In genomic region chr13:28459911-28460310, GRCh38 we compare ENCODE assay signal across 21 cellular contexts. TPM values are rescaled to one million over a fixed set of nuclear protein-coding genes. Genes with fewer than 3 reads are reported as not detected.
DNase-seq lines count a peak whose midpoint lies in the region; ATAC-seq and TF ChIP-seq lines count a peak whose summit lies in the region.
"Had no signal": no experiment of that assay in that cellular context is flagged by ENCODE, and none has a peak within 500 bp of the region (broad histone marks: within the 10 kb centered on the region; RNA-seq: fewer than 3 reads in every experiment).

No MANE protein-coding gene starts in this region.

- H3K27ac ChIP-seq in neuronal stem cell (replicated peaks; ENCODE audit: low read length): no peak overlapping the region
- H3K27ac ChIP-seq: BLaER1, RWPE1 had no signal

- H2AFZ ChIP-seq in neuronal stem cell (ENCODE audit: low read length): no peak overlapping the region

- peaks cover 8% of the 10 kb centered on the region for H3K9me3 Mint-ChIP-seq in glutamatergic neuron (ENCODE audit: unreplicated experiment)
- H3K9me3 Mint-ChIP-seq: CD4-positive, alpha-beta T cell had no signal

- peaks cover 3% of the 10 kb centered on the region for H3K36me3 Mint-ChIP-seq in glutamatergic neuron (ENCODE audit: unreplicated experiment)

- H3K4me1 Mint-ChIP-seq in glutamatergic neuron (ENCODE audit: low read depth, unreplicated experiment): peaks cover 44% of the 10 kb centered on the region

- no peak overlapping the region for H3K9ac ChIP-seq in neuronal stem cell (ENCODE audit: low read depth, low read length, poor library complexity)
- H3K9ac ChIP-seq: BLaER1, SK-N-SH had no signal

- WGBS in neuronal stem cell (ENCODE audit: extremely low coverage in 2 of 2, insufficient read length in 2 of 2, insufficient replicate concordance in 1 of 2), 2 donors: no CpG with 5 or more reads among the region's 4 CpGs

- no peak overlapping the region for H4K91ac ChIP-seq in neuronal stem cell (ENCODE audit: low read depth, low read length, poor library complexity)

- H2BK12ac ChIP-seq in neuronal stem cell (ENCODE audit: low read length): no peak overlapping the region

- peaks cover 0 to 2% (median 0%) of the 10 kb centered on the region in 3 experiments for H3K27me3 ChIP-seq in neuronal stem cell (ENCODE audit: control insufficient read depth in 3 of 3, insufficient read depth in 3 of 3, low read depth in 1 of 3, low read length in 3 of 3)
- H3K27me3 ChIP-seq: BLaER1 had no signal

- H3K4me1 ChIP-seq in neuronal stem cell (ENCODE audit: control insufficient read depth in 2 of 2, insufficient read depth in 1 of 2, low read depth in 1 of 2, low read length in 2 of 2): no peaks in the 10 kb centered on the region
- H3K4me1 ChIP-seq: BLaER1 had no signal

- H3K27me3 Mint-ChIP-seq in glutamatergic neuron (ENCODE audit: unreplicated experiment): peaks cover 7% of the 10 kb centered on the region
- H3K27me3 Mint-ChIP-seq: CD4-positive, alpha-beta T cell had no signal

- DNase-seq in G401 (ENCODE audit: low spot score): peak; percentile 98
- DNase-seq in NCI-H1694 (lab: John Stamatoyannopoulos, UW): peak; percentile 85
- DNase-seq in NCI-H69 (lab: John Stamatoyannopoulos, UW): peak; percentile 2
- DNase-seq in glutamatergic neuron: peak; percentile 32
- DNase-seq in neuronal stem cell (ENCODE audit: low spot score): no peak
- DNase-seq: CD4-positive, alpha-beta T cell; COR-L47; GDM1; MM.1S; NCI-H1048; NCI-H1417 treated with DMSO at 0.1 percent for 48 hours; NCI-H1930; NCI-H774; NK-92 treated with Interleukin-12 subunit alpha and Interleukin-12 subunit beta, amount 100 ng/mL, for 24 hours; SHP77 treated with DMSO at 0.1 percent for 48 hours; SK-N-SH had no signal

- in situ Hi-C loops in G401 (cut with HindIII; ENCODE audit: low sequenced_read_pairs): no loop called here

- no peak overlapping the region for H3K4ac ChIP-seq in neuronal stem cell (ENCODE audit: low read length)

- peak overlapping the region; percentile 41 for H3K27ac Mint-ChIP-seq in glutamatergic neuron (ENCODE audit: unreplicated experiment)
- H3K27ac Mint-ChIP-seq: CD4-positive, alpha-beta T cell had no signal

- no peak for ATAC-seq in GM21576 (IDR thresholded peaks at IDR 0.05; ENCODE audit: unreplicated experiment)
- ATAC-seq in GM21825 (IDR thresholded peaks at IDR 0.05; ENCODE audit: unreplicated experiment): no peak

- no peak overlapping the region for H3K4me3 Mint-ChIP-seq in glutamatergic neuron (ENCODE audit: unreplicated experiment)
- H3K4me3 Mint-ChIP-seq: CD4-positive, alpha-beta T cell had no signal

- no peak overlapping the region for H4K8ac ChIP-seq in neuronal stem cell (ENCODE audit: low read depth, low read length)

- no peak overlapping the region for H3K14ac ChIP-seq in neuronal stem cell (ENCODE audit: low read length)

- no peaks in the 10 kb centered on the region for H3K79me1 ChIP-seq in neuronal stem cell (ENCODE audit: low read depth, low read length)

- no peak overlapping the region for H3K23ac ChIP-seq in neuronal stem cell (ENCODE audit: low read depth, low read length, poor library complexity)

- H2BK120ac ChIP-seq in neuronal stem cell (ENCODE audit: low read depth, low read length): no peak overlapping the region

- no peak overlapping the region for H3K18ac ChIP-seq in neuronal stem cell (ENCODE audit: low read length)

- no peak overlapping the region for H2BK5ac ChIP-seq in neuronal stem cell (ENCODE audit: low read length)

- TF ChIP-seq CTCF in glutamatergic neuron (IDR thresholded peaks at IDR 0.05; ENCODE audit: partially characterized antibody, unreplicated experiment): no peak

- no peak overlapping the region for H3K4me2 ChIP-seq in neuronal stem cell (ENCODE audit: insufficient read depth, low read length, poor library complexity, severe bottlenecking)
- H3K4me2 ChIP-seq: BLaER1, SK-N-SH had no signal

- no peaks in the 10 kb centered on the region for H3K9me3 ChIP-seq in neuronal stem cell (replicated peaks in 1 of 2; ENCODE audit: control insufficient read depth in 2 of 2, insufficient read depth in 1 of 2, low read depth in 1 of 2, low read length in 2 of 2)
- H3K9me3 ChIP-seq: BLaER1, SK-N-SH had no signal

- no peak overlapping the region for H2BK15ac ChIP-seq in neuronal stem cell (ENCODE audit: low read length)

- H3K4me3 ChIP-seq in neuronal stem cell (ENCODE audit: low read length in 2 of 2): no peak overlapping the region
- H3K4me3 ChIP-seq: BLaER1 had no signal

- no peak overlapping the region for H2AK5ac ChIP-seq in neuronal stem cell (ENCODE audit: low read depth, low read length)

- H3K36me3 ChIP-seq in neuronal stem cell (replicated peaks in 1 of 2; ENCODE audit: control insufficient read depth in 2 of 2, insufficient read depth in 2 of 2, low read length in 2 of 2): no peaks in the 10 kb centered on the region

RNA-seq across cellular contexts. Expression of gene FLT1, which starts 35.0 kb away (rescaled TPM):
- total RNA-seq in G401 (2014; rRNA removed; shearing (Covaris generic)): not detected in 2 replicates
- 49.8 TPM for total RNA-seq in glutamatergic neuron (ENCODE audit: unreplicated experiment)
- polyA plus RNA-seq in neuronal stem cell (2013, experiment 1 of 2): 0.07 TPM
- 0.04 TPM for polyA plus RNA-seq in neuronal stem cell (2013, experiment 2 of 2)
- total RNA-seq: LHCN-M2 had no signal

Comparison
In these comparisons a context has a peak if more than half of its experiments do, and no peak if none do; other contexts are left out.
1. RNA of gene FLT1, which starts 35.0 kb away (total RNA-seq): 49.8 TPM in glutamatergic neuron (single experiment); not detected in G401; every median in the first group is over 10 times any median in the second.